ENCODE assay signal across 23 cellular contexts in the genomic region with DNA sequence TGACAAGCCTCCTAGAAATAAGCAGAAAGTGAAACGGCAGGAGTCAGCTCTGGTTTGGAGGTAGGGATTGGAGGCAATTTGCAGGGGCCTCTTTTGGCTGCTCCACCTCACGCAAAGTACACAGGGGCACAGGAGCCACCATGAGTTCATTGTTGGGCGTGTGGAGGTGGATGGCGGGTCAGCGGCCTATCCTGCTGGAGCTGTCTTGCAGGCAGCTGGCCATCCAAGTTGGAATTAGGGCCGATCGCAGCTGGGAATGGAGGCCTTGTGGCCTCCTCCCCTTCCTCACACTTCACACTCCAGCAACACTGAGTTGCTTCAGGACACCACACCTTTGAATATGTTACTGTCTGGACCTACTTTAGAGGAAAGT.
"Had no signal": no experiment of that assay in that cellular context is flagged by ENCODE, and none has a peak within 500 bp of the region (broad histone marks: within the 10 kb centered on the region; RNA-seq: fewer than 3 reads in every experiment).

No MANE protein-coding gene starts in this region.

- H3K4me1 ChIP-seq: colonic mucosa, esophagus squamous epithelium, gastrocnemius medialis, heart right ventricle, left lung, lower lobe of right lung had no signal

- ATAC-seq: effector memory CD8-positive, alpha-beta T cell; esophagus mucosa; gastrocnemius medialis; heart right ventricle; left cardiac atrium; left lung; left ventricle myocardium superior; lower lobe of right lung; mucosa of descending colon had no signal

- DNase-seq: colonic mucosa; cortex of kidney; effector CD8-positive, alpha-beta T cell; effector memory CD8-positive, alpha-beta T cell; endodermal cell; erythroblast; esophagus squamous epithelium; foreskin fibroblast; foreskin melanocyte; gastrocnemius medialis; glutamatergic neuron; head of caudate nucleus; heart right ventricle; hippocampal formation; left cardiac atrium; left lung; left ventricle myocardium superior; lower lobe of right lung; mesenchymal stem cell; mucosa of descending colon; naive B cell had no signal

- H3K27ac ChIP-seq: colonic mucosa, epithelial cell of prostate, esophagus squamous epithelium, gastrocnemius medialis, heart right ventricle, left lung, lower lobe of right lung had no signal

- H3K27me3 ChIP-seq: colonic mucosa, esophagus squamous epithelium, gastrocnemius medialis, left lung had no signal

- H3K36me3 ChIP-seq: colonic mucosa, esophagus squamous epithelium, gastrocnemius medialis, heart right ventricle, left lung, lower lobe of right lung had no signal

- H3K4me3 ChIP-seq: colonic mucosa, esophagus squamous epithelium, gastrocnemius medialis, heart right ventricle, left lung, lower lobe of right lung, mucosa of descending colon had no signal

- H3K9me3 ChIP-seq: colonic mucosa, esophagus squamous epithelium, gastrocnemius medialis, heart right ventricle, left lung, lower lobe of right lung, mucosa of descending colon had no signal
